ENCODE assay signal across 8 cellular contexts in the genomic region with DNA sequence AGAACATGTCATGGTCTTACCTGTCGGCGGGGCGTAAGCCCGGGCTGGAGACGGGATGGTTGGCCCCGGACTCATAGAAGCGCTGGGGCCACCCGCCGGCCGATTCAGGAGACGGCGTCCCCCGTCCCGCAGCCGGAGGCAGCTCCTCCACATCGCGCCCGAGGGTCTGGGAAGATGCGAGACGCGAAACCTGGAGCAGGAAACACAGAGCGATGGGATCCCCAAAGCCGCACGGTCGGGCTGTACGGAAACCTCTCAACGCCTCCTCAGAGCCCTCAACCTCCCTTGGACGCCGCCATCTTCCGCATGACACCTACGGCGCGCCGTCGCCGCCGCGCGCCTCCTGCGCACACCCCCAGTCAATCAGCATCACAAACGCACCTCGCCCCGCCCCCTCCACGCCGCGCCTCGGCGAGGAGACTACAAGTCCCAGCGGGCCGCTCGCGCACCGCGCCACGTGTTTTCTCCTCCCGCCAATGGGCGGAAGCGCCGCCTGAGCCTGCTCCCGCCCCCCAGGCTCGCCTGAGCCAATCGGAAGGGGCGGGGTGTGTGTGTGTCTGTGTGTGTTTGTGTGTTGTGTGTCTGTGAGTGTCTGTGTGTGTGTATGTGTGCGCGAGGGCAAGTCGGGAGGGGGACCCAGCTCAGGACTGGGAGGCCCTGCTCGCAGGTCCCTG. TPM values are rescaled to one million over a fixed set of nuclear protein-coding genes. Genes with fewer than 3 reads are reported as not detected.
DNase-seq lines count a peak whose midpoint lies in the region; ATAC-seq, FAIRE-seq and TF ChIP-seq lines count a peak whose summit lies in the region.

A gene (minus strand): TSS at position 308 of the 674 bp plus-strand sequence. CDS start 155 bp downstream, at position 153.
A gene (plus strand): TSS at position 548 of the 674 bp plus-strand sequence. CDS start 57 bp downstream, at position 605.

- WGBS in trophoblast cell (ENCODE audit: extremely low coverage, insufficient coverage, insufficient read length): no CpG with 5 or more reads among the region's 67 CpGs
- 0 to 2% methylated on average over 7 to 40 of the region's 67 CpGs for whole genome bisulfite sequencing in tibial nerve, 2 donors

- peak within 1 kb of the TSS; percentile 98 for H3K4me3 ChIP-seq in adipocyte (ENCODE audit: low read length)
- peak within 1 kb of the TSS; percentile 96 for H3K4me3 ChIP-seq in trophoblast cell (ENCODE audit: low read depth, low read length)
- H3K4me3 ChIP-seq in tibial nerve: peak within 1 kb of the TSS; percentile 82 to 95 (median 90)

- peak within 1 kb of the TSS; percentile 46 for H4K12ac ChIP-seq in trophoblast cell (ENCODE audit: low read depth, low read length)

- H3K79me2 ChIP-seq in trophoblast cell (ENCODE audit: control insufficient read depth, insufficient read depth, low read length, poor library complexity): peaks cover 5% of the 10 kb centered on the region

- peak; percentile 97 for DNase-seq in GM12891 (ENCODE audit: insufficient read length, low spot score)
- DNase-seq in NCI-H1436 (lab: John Stamatoyannopoulos, UW): peak; percentile 100
- DNase-seq in SW480 (ENCODE audit: low spot score): peak; percentile 97
- DNase-seq in adipocyte (ENCODE audit: low read depth): peak; percentile 100
- peak; percentile 100 for DNase-seq in cardiac septum (ENCODE audit: low spot score)
- peak; percentile 99 to 100 for DNase-seq in trophoblast cell
- peak; percentile 98 to 99 for DNase-seq in tibial nerve (ENCODE audit: low spot score in 2 of 2)

- peak within 1 kb of the TSS; percentile 93 for H3K9ac ChIP-seq in adipocyte (ENCODE audit: low read length)
- H3K9ac ChIP-seq in trophoblast cell (ENCODE audit: low read length): peak within 1 kb of the TSS; percentile 83

- TF ChIP-seq POLR2A in GM12891 (IDR thresholded peaks at IDR 0.05; ENCODE audit: low read depth, low read length) (0 out of 2 replicates have a peak, but pooled peaks have one; percentile 29), tibial nerve (IDR thresholded peaks at IDR 0.05) (peak in 1 of 2 donors; percentile 35)

- intact Hi-C loops in cardiac septum (cut with DNase I): loop anchor here (5.0 kb wide), 3 partner anchors 67 to 357 kb away; a partner anchor contains a TSS

- FAIRE-seq in GM12891 (lab: Jason Lieb, UNC): peak; percentile 98

- H2BK5ac ChIP-seq in trophoblast cell (ENCODE audit: low read depth, low read length, poor library complexity): peak within 1 kb of the TSS; percentile 5

- H2AFZ ChIP-seq in trophoblast cell (ENCODE audit: insufficient read depth, low read length, poor library complexity): peak within 1 kb of the TSS; percentile 45

- ATAC-seq in HG02798 (IDR thresholded peaks at IDR 0.05; ENCODE audit: poor library complexity, unreplicated experiment): peak; percentile 95

- H3K27ac ChIP-seq in trophoblast cell (ENCODE audit: low read depth, low read length) (no peak within 1 kb of the TSS), tibial nerve (peak within 1 kb of the TSS; percentile 63 to 87 (median 84))

- no peaks in the 10 kb centered on the region for H3K27me3 ChIP-seq in adipocyte (replicated peaks; ENCODE audit: control insufficient read depth, insufficient read depth, low read length)
- H3K27me3 ChIP-seq in trophoblast cell (ENCODE audit: insufficient read depth, low read length): no peaks in the 10 kb centered on the region
- no peaks in the 10 kb centered on the region for H3K27me3 ChIP-seq in tibial nerve

- H3K4me1 ChIP-seq in adipocyte (ENCODE audit: control insufficient read depth, insufficient read depth, low read length) (peaks cover 34% of the 10 kb centered on the region), trophoblast cell (ENCODE audit: control insufficient read depth in 1 of 2, insufficient read depth in 2 of 2, low read length in 2 of 2) (peaks cover 11 to 18% of the 10 kb centered on the region in 2 experiments), tibial nerve (peaks cover 0 to 43% (median 25%) of the 10 kb centered on the region in 4 donors)

- no peak within 1 kb of the TSS for H2BK12ac ChIP-seq in trophoblast cell (ENCODE audit: low read length)

- peak within 1 kb of the TSS; percentile 67 for H4K91ac ChIP-seq in trophoblast cell (ENCODE audit: low read depth, low read length)

- peak; percentile 75 to 92 for TF ChIP-seq EP300 in tibial nerve (IDR thresholded peaks at IDR 0.05)

- no peak within 1 kb of the TSS for H2AK5ac ChIP-seq in trophoblast cell (ENCODE audit: low read length)

- H4K8ac ChIP-seq in trophoblast cell (ENCODE audit: low read depth, low read length): peak within 1 kb of the TSS; percentile 76

- H3K23ac ChIP-seq in trophoblast cell (ENCODE audit: low read length): no peak within 1 kb of the TSS

- peak within 1 kb of the TSS; percentile 37 for H3K18ac ChIP-seq in trophoblast cell (ENCODE audit: low read length)

- H3K36me3 ChIP-seq in adipocyte (ENCODE audit: control insufficient read depth, insufficient read depth, low read length, severe bottlenecking) (no peaks in the 10 kb centered on the region), trophoblast cell (ENCODE audit: control insufficient read depth in 1 of 2, insufficient read depth in 2 of 2, low read length in 2 of 2) (peaks cover 0 to under 1% of the 10 kb centered on the region in 2 experiments), tibial nerve (no peaks in the 10 kb centered on the region)

- peak within 1 kb of the TSS; percentile 84 for H3K4me2 ChIP-seq in trophoblast cell (ENCODE audit: low read length)

- H3K79me1 ChIP-seq in trophoblast cell (ENCODE audit: low read length): peaks cover 8% of the 10 kb centered on the region

- peak within 1 kb of the TSS; percentile 15 for H2BK120ac ChIP-seq in trophoblast cell (ENCODE audit: insufficient read depth, low read length, poor library complexity)

- peak within 1 kb of the TSS; percentile 65 for H3K14ac ChIP-seq in trophoblast cell (ENCODE audit: low read length)

- peak within 1 kb of the TSS; percentile 3 for H3K4ac ChIP-seq in trophoblast cell (ENCODE audit: low read depth, low read length)

- TF ChIP-seq CTCF in tibial nerve (IDR thresholded peaks at IDR 0.05): peak in 1 of 5 experiments; percentile 38

- H3K9me3 ChIP-seq in adipocyte (ENCODE audit: control insufficient read depth, low read length) (no peaks in the 10 kb centered on the region), trophoblast cell (ENCODE audit: insufficient read depth, low read depth, low read length) (no peaks in the 10 kb centered on the region), tibial nerve (no peaks in the 10 kb centered on the region)

TF ChIP-seq in GM12891, 5 proteins besides CTCF, POLR2A, EP300 and RAD21:
- TF ChIP-seq SPI1 (IDR thresholded peaks at IDR 0.05; ENCODE audit: low read depth, low read length): no peak
- 0 out of 2 replicates have a peak, but pooled peaks have one; percentile 36 for TF ChIP-seq POU2F2 (IDR thresholded peaks at IDR 0.05; ENCODE audit: low read depth, low read length)
- TF ChIP-seq POLR2AphosphoS5 (IDR thresholded peaks at IDR 0.05; ENCODE audit: low read depth, low read length): peak; percentile 55; the same call in 1 of the 2 replicates
- TF ChIP-seq TAF1 (IDR thresholded peaks at IDR 0.05; ENCODE audit: low read depth, low read length): peak; percentile 72
- TF ChIP-seq PAX5 (IDR thresholded peaks at IDR 0.05; ENCODE audit: insufficient read depth, low read length, severe bottlenecking): peak; percentile 29

RNA-seq across cellular contexts. Expression of the first gene that starts in this region (rescaled TPM):
- 18.9 TPM for polyA plus RNA-seq in GM12891 (2012; ENCODE audit: low read depth, missing spikeins)
- total RNA-seq in cardiac septum (31.5 TPM), tibial nerve (10 to 100 TPM; 24.0 to 43.7 (median 35.5) TPM)
- polyA plus RNA-seq in trophoblast cell (2013): 19.0 and 19.7 TPM in 2 replicates

RNA-seq across cellular contexts. Expression of the second gene that starts in this region (rescaled TPM):
- polyA plus RNA-seq in GM12891 (2012; ENCODE audit: low read depth, missing spikeins): 2.7 TPM
- 17.9 TPM for total RNA-seq in cardiac septum
- 7.6 and 8.3 TPM in 2 replicates for polyA plus RNA-seq in trophoblast cell (2013)
- total RNA-seq in tibial nerve: 10 to 100 TPM; 13.2 to 19.4 (median 16.0) TPM
